ENCODE assay signal across 1 cellular context in the genomic region with DNA sequence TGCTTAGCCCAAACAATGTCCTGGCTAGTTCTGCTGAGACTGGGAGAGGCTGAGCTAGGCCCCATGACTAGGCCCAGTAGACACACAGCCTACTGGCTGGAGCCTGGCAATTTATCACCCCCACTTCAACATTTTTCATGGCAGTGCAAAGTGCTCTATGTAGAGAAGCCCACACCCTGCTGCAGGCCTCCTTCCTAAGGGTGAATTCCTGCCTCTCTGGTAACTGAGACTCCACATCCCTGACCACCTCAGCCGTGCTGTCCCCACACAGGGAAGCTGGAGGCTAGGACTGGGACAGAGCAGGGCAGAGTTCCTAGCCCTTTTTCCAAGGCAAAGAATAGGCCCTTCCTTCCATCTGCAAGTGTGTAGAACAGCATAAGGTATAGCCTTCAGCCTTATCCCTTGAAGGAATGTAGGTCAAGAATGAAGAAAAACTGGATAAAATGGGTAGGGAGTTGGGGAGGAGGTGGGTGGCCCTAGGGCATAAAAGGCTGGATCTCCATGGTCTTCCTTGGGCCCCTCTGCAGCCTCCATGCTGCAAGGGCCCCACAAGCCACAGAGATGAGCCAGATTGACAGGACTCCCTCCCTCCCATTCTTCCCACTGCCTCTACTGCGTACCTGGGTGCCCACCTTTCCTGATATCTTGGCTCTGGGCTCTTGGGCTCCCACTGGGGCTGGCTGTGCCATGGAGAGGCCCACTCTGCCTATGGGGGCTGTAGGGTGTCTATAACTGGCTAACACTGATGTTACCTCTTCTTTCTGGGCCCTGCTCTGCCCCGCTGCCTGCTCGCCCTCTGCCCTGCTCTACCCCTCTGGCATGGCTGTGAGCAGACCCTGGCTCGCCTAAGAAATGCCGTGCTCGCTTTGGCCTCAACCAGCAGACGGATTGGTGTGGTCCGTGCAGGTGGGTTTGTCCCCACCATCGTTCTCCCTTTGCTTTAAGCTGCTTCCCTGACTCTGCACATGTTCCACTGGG.
TF ChIP-seq lines count a peak whose summit lies in the region.

No MANE protein-coding gene starts in this region.

TF ChIP-seq in K562, 482 proteins besides CTCF, POLR2A, EP300 and RAD21:
- TF ChIP-seq POLR2G (IDR thresholded peaks at IDR 0.05; ENCODE audit: low read depth, low read length): peak; percentile 55
- no peak for TF ChIP-seq KLF13 (tag; IDR thresholded peaks at IDR 0.05; ENCODE audit: borderline replicate concordance, low read depth)
